In the genomic region with DNA sequence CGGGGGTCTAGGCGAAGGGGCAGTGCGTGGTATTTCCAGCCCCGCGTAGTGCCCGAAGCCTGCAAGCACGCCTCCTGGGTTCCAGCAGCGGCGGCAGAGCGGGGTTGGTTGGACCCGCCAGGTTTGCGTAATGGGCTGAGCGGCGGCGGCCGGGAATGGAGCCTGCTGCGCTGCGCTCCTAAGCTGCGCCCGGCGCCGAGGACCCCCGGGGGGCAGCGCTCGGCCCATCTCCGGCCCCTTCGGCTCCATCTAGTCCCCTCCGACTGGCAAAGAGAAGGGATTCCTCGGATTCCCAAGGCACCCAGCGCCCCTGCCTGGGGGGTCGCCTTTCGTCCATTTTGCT, we compare ENCODE assay signal across 1 cellular context.
TF ChIP-seq lines count a peak whose summit lies in the region.

No MANE protein-coding gene starts in this region.

TF ChIP-seq in HepG2, 621 proteins besides CTCF, POLR2A, EP300 and RAD21:
- 0 out of 2 replicates have a peak, but pooled peaks have one; percentile 11 for TF ChIP-seq SAP130 (CRISPR knock-in tag; IDR thresholded peaks at IDR 0.05; ENCODE audit: low read depth)
- TF ChIP-seq HNRNPLL (IDR thresholded peaks at IDR 0.05; ENCODE audit: low read depth, low read length, poor library complexity, severe bottlenecking): peak; percentile 87
- TF ChIP-seq, protein P1, sequence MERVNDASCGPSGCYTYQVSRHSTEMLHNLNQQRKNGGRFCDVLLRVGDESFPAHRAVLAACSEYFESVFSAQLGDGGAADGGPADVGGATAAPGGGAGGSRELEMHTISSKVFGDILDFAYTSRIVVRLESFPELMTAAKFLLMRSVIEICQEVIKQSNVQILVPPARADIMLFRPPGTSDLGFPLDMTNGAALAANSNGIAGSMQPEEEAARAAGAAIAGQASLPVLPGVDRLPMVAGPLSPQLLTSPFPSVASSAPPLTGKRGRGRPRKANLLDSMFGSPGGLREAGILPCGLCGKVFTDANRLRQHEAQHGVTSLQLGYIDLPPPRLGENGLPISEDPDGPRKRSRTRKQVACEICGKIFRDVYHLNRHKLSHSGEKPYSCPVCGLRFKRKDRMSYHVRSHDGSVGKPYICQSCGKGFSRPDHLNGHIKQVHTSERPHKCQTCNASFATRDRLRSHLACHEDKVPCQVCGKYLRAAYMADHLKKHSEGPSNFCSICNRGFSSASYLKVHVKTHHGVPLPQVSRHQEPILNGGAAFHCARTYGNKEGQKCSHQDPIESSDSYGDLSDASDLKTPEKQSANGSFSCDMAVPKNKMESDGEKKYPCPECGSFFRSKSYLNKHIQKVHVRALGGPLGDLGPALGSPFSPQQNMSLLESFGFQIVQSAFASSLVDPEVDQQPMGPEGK (CRISPR knock-in tag; IDR thresholded peaks at IDR 0.05): peak; percentile 22; the same call in 1 of the 2 replicates
- 0 out of 2 replicates have a peak, but pooled peaks have one; percentile 34 for TF ChIP-seq CEBPG (CRISPR knock-in tag; IDR thresholded peaks at IDR 0.05)
- 0 out of 2 replicates have a peak, but pooled peaks have one; percentile 0 for TF ChIP-seq ZNF263 (CRISPR knock-in tag; IDR thresholded peaks at IDR 0.05)
- TF ChIP-seq GABPB1 (CRISPR knock-in tag; IDR thresholded peaks at IDR 0.05): peak; percentile 47; the same call in 1 of the 2 replicates
